Comparison of ENCODE assay signal across 8 cellular contexts in genomic region chr2:43222472-43223146, GRCh38.
DNase-seq lines count a peak whose midpoint lies in the region; ATAC-seq lines count a peak whose summit lies in the region.

No MANE protein-coding gene starts in this region.

- peaks cover 53% of the 10 kb centered on the region for H3K4me1 Mint-ChIP-seq in activated naive CD8-positive, alpha-beta T cell (ENCODE audit: low read depth)

- H3K9me3 ChIP-seq in iPS-18c (ENCODE audit: control insufficient read depth, insufficient read depth, low read length) = no peaks in the 10 kb centered on the region
- H3K9me3 ChIP-seq in subcutaneous abdominal adipose tissue (ENCODE audit: control insufficient read depth in 5 of 5, low read length in 5 of 5) = no peaks in the 10 kb centered on the region

- no peaks in the 10 kb centered on the region for H3K9me3 Mint-ChIP-seq in activated naive CD8-positive, alpha-beta T cell (ENCODE audit: low read depth)

- DNase-seq in SIG-M5 treated with dmso at 0.1 percent for 504 hours (lab: John Stamatoyannopoulos, UW; ENCODE audit: unreplicated experiment) = peak; percentile 54
- no peak for DNase-seq in SIG-M5 (lab: John Stamatoyannopoulos, UW)
- DNase-seq in DMS153 (lab: John Stamatoyannopoulos, UW) = no peak
- DNase-seq in cortex of kidney (lab: John Stamatoyannopoulos, UW) = no peak

- H3K9ac ChIP-seq in subcutaneous abdominal adipose tissue (ENCODE audit: low read length in 5 of 5) = peak overlapping the region; percentile 57 to 92 (median 66)

- H3K4me3 ChIP-seq in iPS-18c (ENCODE audit: insufficient read depth, low read depth, low read length) = peak overlapping the region; percentile 32
- H3K4me3 ChIP-seq in subcutaneous abdominal adipose tissue (ENCODE audit: low read depth in 1 of 5, low read length in 5 of 5) = peak overlapping the region; percentile 86 to 96 (median 95)

- H3K4me3 Mint-ChIP-seq in activated naive CD8-positive, alpha-beta T cell = peak overlapping the region; percentile 91

- ATAC-seq in HG03457 (IDR thresholded peaks at IDR 0.05; ENCODE audit: unreplicated experiment) = no peak

- peaks cover 13 to 36% (median 24%) of the 10 kb centered on the region in 5 donors for H3K36me3 ChIP-seq in subcutaneous abdominal adipose tissue (ENCODE audit: control insufficient read depth in 5 of 5, insufficient read depth in 5 of 5, low read length in 5 of 5)

- H3K36me3 Mint-ChIP-seq in activated naive CD8-positive, alpha-beta T cell = peaks cover 8% of the 10 kb centered on the region

- H3K27me3 ChIP-seq in subcutaneous abdominal adipose tissue (ENCODE audit: control insufficient read depth in 5 of 5, insufficient read depth in 4 of 5, low read length in 5 of 5) = no peaks in the 10 kb centered on the region

- peak overlapping the region; percentile 99 for H3K27ac Mint-ChIP-seq in activated naive CD8-positive, alpha-beta T cell

- H3K27me3 Mint-ChIP-seq in activated naive CD8-positive, alpha-beta T cell = no peaks in the 10 kb centered on the region

- peak overlapping the region; percentile 98 for H3K27ac ChIP-seq in subcutaneous abdominal adipose tissue (ENCODE audit: low read depth, low read length)

- H3K4me1 ChIP-seq in subcutaneous abdominal adipose tissue (ENCODE audit: control insufficient read depth in 5 of 5, insufficient read depth in 5 of 5, low read length in 5 of 5) = peaks cover 11 to 71% (median 66%) of the 10 kb centered on the region in 5 donors
